Comparison of ENCODE assay signal across 15 cellular contexts in the genomic region with DNA sequence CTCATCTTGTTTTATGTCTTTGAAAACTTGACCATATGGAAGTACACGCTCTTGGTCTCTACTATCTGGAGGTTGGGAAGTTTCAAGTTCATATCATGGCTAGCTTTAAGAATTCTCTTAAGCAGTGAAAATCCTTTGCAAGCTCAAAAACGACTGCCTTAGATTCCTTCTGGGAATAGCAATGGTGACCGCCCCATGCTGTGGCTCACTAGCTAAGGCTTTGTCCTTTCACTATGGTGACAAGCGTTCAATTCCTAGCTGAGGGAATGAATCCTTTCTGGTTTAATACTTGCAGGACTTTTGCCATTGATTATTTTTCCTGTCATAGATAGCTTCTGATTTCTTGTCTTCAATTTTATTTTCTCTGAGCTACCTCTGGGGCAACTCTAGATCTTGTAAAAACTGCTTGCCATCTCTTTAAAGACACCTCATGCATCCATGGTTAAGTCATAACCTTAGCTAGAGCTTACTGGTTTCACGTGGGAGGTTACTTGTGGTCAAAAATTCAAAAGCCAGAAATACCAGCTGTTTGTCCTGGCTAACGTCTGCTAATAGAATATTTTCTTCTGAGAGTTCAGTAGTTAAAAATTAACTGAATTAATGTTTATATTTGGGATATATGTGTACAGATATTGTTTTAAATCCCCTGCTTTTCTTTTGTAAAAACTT.
DNase-seq lines count a peak whose midpoint lies in the region; ATAC-seq, FAIRE-seq and TF ChIP-seq lines count a peak whose summit lies in the region.
"Had no signal": no experiment of that assay in that cellular context is flagged by ENCODE, and none has a peak within 500 bp of the region (broad histone marks: within the 10 kb centered on the region; RNA-seq: fewer than 3 reads in every experiment).

No MANE protein-coding gene starts in this region.

- intact Hi-C loops in activated CD4-positive, alpha-beta T cell treated with anti-CD3 and anti-CD28 coated beads for 36 hours (cut with DNase I, micrococcal nuclease), result no loop called here
- intact Hi-C loops in naive thymus-derived CD4-positive, alpha-beta T cell (cut with micrococcal nuclease), result no loop called here

- no peak for DNase-seq in activated CD4-positive, alpha-beta T cell treated with anti-CD3 and anti-CD28 coated beads for 36 hours
- DNase-seq in activated CD4-positive, alpha-beta T cell treated with anti-CD3 and anti-CD28 coated beads for 4 hours, result no peak
- DNase-seq in LHCN-M2 (ENCODE audit: low read depth) (peak; percentile 82), epithelial cell of proximal tubule (ENCODE audit: low read depth) (peak; percentile 20), stromal cell of bone marrow (ENCODE audit: low read depth) (peak; percentile 21), small intestine (no peak), COLO668 (lab: John Stamatoyannopoulos, UW; ENCODE audit: unreplicated experiment) (no peak)
- DNase-seq in naive thymus-derived CD4-positive, alpha-beta T cell, result no peak
- DNase-seq: activated CD4-positive, alpha-beta memory T cell treated with anti-CD3 and anti-CD28 coated beads, Interleukin-2, amount 10 ng/mL, durations not matched to agents 7 days and 5 days; NCI-H1105; NCI-H510A; occipital lobe; T1000 had no signal

- H3K27me3 ChIP-seq in small intestine (ENCODE audit: control insufficient read depth in 2 of 2, insufficient read depth in 2 of 2, low read length in 2 of 2), result no peaks in the 10 kb centered on the region
- no peaks in the 10 kb centered on the region for H3K27me3 ChIP-seq in naive thymus-derived CD4-positive, alpha-beta T cell (ENCODE audit: control insufficient read depth in 2 of 2, insufficient read depth in 2 of 2, low read length in 2 of 2)

- CTCF ChIA-PET in activated CD4-positive, alpha-beta T cell treated with anti-CD3 and anti-CD28 coated beads for 36 hours (lab: Charles Lee), result interaction anchor here (0.9 kb wide), 1 partner anchor 160 kb away, joined by 3 read pairs; no protein-coding TSS in a partner anchor
- CTCF ChIA-PET in naive thymus-derived CD4-positive, alpha-beta T cell (lab: Charles Lee), result no interaction called here

- H3K36me3 Mint-ChIP-seq in activated CD4-positive, alpha-beta T cell treated with anti-CD3 and anti-CD28 coated beads for 36 hours (ENCODE audit: low read depth), result peaks cover 6% of the 10 kb centered on the region
- H3K36me3 Mint-ChIP-seq in naive thymus-derived CD4-positive, alpha-beta T cell, result peaks cover 0 to 3% (median 0%) of the 10 kb centered on the region in 5 donors
- H3K36me3 Mint-ChIP-seq: brain had no signal

- no peak overlapping the region for H3K4me3 ChIP-seq in epithelial cell of proximal tubule (ENCODE audit: low read depth, low read length)
- H3K4me3 ChIP-seq in small intestine (ENCODE audit: low read depth in 1 of 2, low read length in 2 of 2), result no peak overlapping the region
- H3K4me3 ChIP-seq in naive thymus-derived CD4-positive, alpha-beta T cell (ENCODE audit: low read length), result no peak overlapping the region

- FAIRE-seq in small intestine (lab: Jason Lieb, UNC), result no peak

- H3K4me1 Mint-ChIP-seq in activated CD4-positive, alpha-beta T cell treated with anti-CD3 and anti-CD28 coated beads for 36 hours, result peaks cover 3% of the 10 kb centered on the region
- no peaks in the 10 kb centered on the region for H3K4me1 Mint-ChIP-seq in naive thymus-derived CD4-positive, alpha-beta T cell
- H3K4me1 Mint-ChIP-seq: activated CD4-positive, alpha-beta memory T cell treated with anti-CD3 and anti-CD28 coated beads, Interleukin-2, amount 10 ng/mL, durations not matched to agents 7 days and 5 days had no signal

- H3K27me3 Mint-ChIP-seq in activated CD4-positive, alpha-beta T cell treated with anti-CD3 and anti-CD28 coated beads for 36 hours, result peaks cover 1% of the 10 kb centered on the region
- no peaks in the 10 kb centered on the region for H3K27me3 Mint-ChIP-seq in naive thymus-derived CD4-positive, alpha-beta T cell
- H3K27me3 Mint-ChIP-seq: activated CD4-positive, alpha-beta memory T cell treated with anti-CD3 and anti-CD28 coated beads, Interleukin-2, amount 10 ng/mL, durations not matched to agents 7 days and 5 days; brain had no signal

- no peak for TF ChIP-seq CTCF in epithelial cell of proximal tubule (conservative IDR thresholded peaks at IDR 0.05; ENCODE audit: low read depth, low read length)

- H3K9me3 ChIP-seq in small intestine (ENCODE audit: control insufficient read depth, low read depth), result no peaks in the 10 kb centered on the region
- no peaks in the 10 kb centered on the region for H3K9me3 ChIP-seq in naive thymus-derived CD4-positive, alpha-beta T cell (ENCODE audit: control insufficient read depth in 2 of 3, low read length in 3 of 3)

- H3K27ac Mint-ChIP-seq in activated CD4-positive, alpha-beta T cell treated with anti-CD3 and anti-CD28 coated beads for 36 hours, result no peak overlapping the region
- H3K27ac Mint-ChIP-seq in naive thymus-derived CD4-positive, alpha-beta T cell, result no peak overlapping the region
- H3K27ac Mint-ChIP-seq: activated CD4-positive, alpha-beta memory T cell treated with anti-CD3 and anti-CD28 coated beads, Interleukin-2, amount 10 ng/mL, durations not matched to agents 7 days and 5 days had no signal

- H3K4me1 ChIP-seq in small intestine (ENCODE audit: control insufficient read depth in 2 of 2, insufficient read depth in 1 of 2, low read depth in 1 of 2, low read length in 1 of 2), result no peaks in the 10 kb centered on the region
- H3K4me1 ChIP-seq in naive thymus-derived CD4-positive, alpha-beta T cell (ENCODE audit: control insufficient read depth in 2 of 2, insufficient read depth in 2 of 2, low read length in 2 of 2), result no peaks in the 10 kb centered on the region

- POLR2A ChIA-PET in activated CD4-positive, alpha-beta T cell treated with anti-CD3 and anti-CD28 coated beads for 36 hours (lab: Charles Lee), result no interaction called here
- POLR2A ChIA-PET in naive thymus-derived CD4-positive, alpha-beta T cell (lab: Charles Lee), result interaction anchor here (0.6 kb wide), 1 partner anchor 1070 kb away, joined by 3 read pairs; no protein-coding TSS in a partner anchor

- H3K4me3 Mint-ChIP-seq in activated CD4-positive, alpha-beta T cell treated with anti-CD3 and anti-CD28 coated beads for 36 hours, result no peak overlapping the region
- no peak overlapping the region for H3K4me3 Mint-ChIP-seq in naive thymus-derived CD4-positive, alpha-beta T cell
- H3K4me3 Mint-ChIP-seq: activated CD4-positive, alpha-beta memory T cell treated with anti-CD3 and anti-CD28 coated beads, Interleukin-2, amount 10 ng/mL, durations not matched to agents 7 days and 5 days; brain had no signal

- H3K9me3 Mint-ChIP-seq in activated CD4-positive, alpha-beta T cell treated with anti-CD3 and anti-CD28 coated beads for 36 hours (ENCODE audit: low read depth), result peaks cover 18% of the 10 kb centered on the region
- H3K9me3 Mint-ChIP-seq in naive thymus-derived CD4-positive, alpha-beta T cell, result peaks cover 2 to 32% (median 9%) of the 10 kb centered on the region in 11 donors

- no peak overlapping the region for H3K27ac ChIP-seq in small intestine (ENCODE audit: low read depth in 1 of 2, low read length in 1 of 2)
- no peak overlapping the region for H3K27ac ChIP-seq in naive thymus-derived CD4-positive, alpha-beta T cell (ENCODE audit: low read depth, low read length)
- H3K27ac ChIP-seq: 22Rv1 had no signal

- WGBS in small intestine, 3 donors, result 55 to 67% (median 60%) methylated on average over 6 of the region's 6 CpGs

- peak; percentile 36 for ATAC-seq in activated CD4-positive, alpha-beta T cell treated with anti-CD3 and anti-CD28 coated beads for 36 hours
- no peak for ATAC-seq in naive thymus-derived CD4-positive, alpha-beta T cell

- no peaks in the 10 kb centered on the region for H3K36me3 ChIP-seq in small intestine (ENCODE audit: control insufficient read depth in 2 of 2, insufficient read depth in 2 of 2, low read length in 2 of 2)
- H3K36me3 ChIP-seq in naive thymus-derived CD4-positive, alpha-beta T cell (ENCODE audit: control insufficient read depth in 2 of 3, insufficient read depth in 3 of 3, low read length in 3 of 3), result no peaks in the 10 kb centered on the region

Comparison
In these comparisons a context has a peak if more than half of its experiments do, and no peak if none do; other contexts are left out.
1. DNase-seq: peak in LHCN-M2 (single experiment), epithelial cell of proximal tubule (single experiment) and stromal cell of bone marrow (single experiment); none in activated CD4-positive, alpha-beta T cell treated with anti-CD3 and anti-CD28 coated beads for 36 hours (single experiment), activated CD4-positive, alpha-beta T cell treated with anti-CD3 and anti-CD28 coated beads for 4 hours (0 of 2), small intestine (single experiment), COLO668 (single experiment) and naive thymus-derived CD4-positive, alpha-beta T cell (0 of 9).